In genomic region chr9:127223266-127223665, GRCh38 we compare ENCODE assay signal across 17 cellular contexts. TPM values are rescaled to one million over a fixed set of nuclear protein-coding genes. Genes with fewer than 3 reads are reported as not detected.
DNase-seq lines count a peak whose midpoint lies in the region; ATAC-seq, FAIRE-seq and TF ChIP-seq lines count a peak whose summit lies in the region.
"Had no signal": no experiment of that assay in that cellular context is flagged by ENCODE, and none has a peak within 500 bp of the region (broad histone marks: within the 10 kb centered on the region; RNA-seq: fewer than 3 reads in every experiment).

No MANE protein-coding gene starts in this region.

- H3K4me3 ChIP-seq in HepG2 (replicated peaks in 1 of 3; ENCODE audit: insufficient read depth in 1 of 3, low read depth in 2 of 3, low read length in 3 of 3) (no peak overlapping the region), right lobe of liver (no peak overlapping the region)

- peaks cover 10% of the 10 kb centered on the region for H3K4me1 Mint-ChIP-seq in activated T-helper 17 cell treated with anti-CD3 and anti-CD28 coated beads, Interleukin-2, amount 50 U/mL, for 72 hours
- H3K4me1 Mint-ChIP-seq in naive B cell = peaks cover 35 to 41% (median 40%) of the 10 kb centered on the region in 3 donors
- H3K4me1 Mint-ChIP-seq in activated CD8-positive, alpha-beta T cell treated with anti-CD3 and anti-CD28 coated beads for 36 hours (ENCODE audit: low read depth) = peaks cover 31% of the 10 kb centered on the region

- no peaks in the 10 kb centered on the region for H4K20me1 ChIP-seq in HepG2 (ENCODE audit: insufficient read depth, low read length)

- intact Hi-C loops in HepG2 (cut with micrococcal nuclease; ENCODE audit: unreplicated experiment) (no loop called here), right lobe of liver (cut with DNase I) (no loop called here)
- intact Hi-C loops in activated CD8-positive, alpha-beta T cell treated with anti-CD3 and anti-CD28 coated beads for 36 hours (cut with micrococcal nuclease) = loop anchor here (10.0 kb wide), 1 partner anchor 172 kb away; the partner anchor contains the start of gene SLC2A8

- TF ChIP-seq EP300 in HepG2 (IDR thresholded peaks at IDR 0.05; ENCODE audit: low read depth in 2 of 2, low read length in 2 of 2) (no peak), HepG2 (CRISPR knock-in tag; IDR thresholded peaks at IDR 0.05; ENCODE audit: borderline replicate concordance) (no peak)

- H3K36me3 Mint-ChIP-seq in activated T-helper 17 cell treated with anti-CD3 and anti-CD28 coated beads, Interleukin-2, amount 50 U/mL, for 72 hours (ENCODE audit: low read depth) = peaks cover 6% of the 10 kb centered on the region
- H3K36me3 Mint-ChIP-seq in naive B cell = no peaks in the 10 kb centered on the region
- H3K36me3 Mint-ChIP-seq in activated CD8-positive, alpha-beta T cell treated with anti-CD3 and anti-CD28 coated beads for 36 hours (ENCODE audit: low read depth) = no peaks in the 10 kb centered on the region

- H3K79me2 ChIP-seq in HepG2 (ENCODE audit: insufficient read depth, low read length) = no peaks in the 10 kb centered on the region

- peaks cover 4% of the 10 kb centered on the region for H3K27me3 Mint-ChIP-seq in activated T-helper 17 cell treated with anti-CD3 and anti-CD28 coated beads, Interleukin-2, amount 50 U/mL, for 72 hours
- no peaks in the 10 kb centered on the region for H3K27me3 Mint-ChIP-seq in naive B cell
- peaks cover 15% of the 10 kb centered on the region for H3K27me3 Mint-ChIP-seq in activated CD8-positive, alpha-beta T cell treated with anti-CD3 and anti-CD28 coated beads for 36 hours

- H3K27me3 ChIP-seq in HepG2 (ENCODE audit: control insufficient read depth in 1 of 2, insufficient read depth in 2 of 2, low read length in 2 of 2) (peaks cover 0 to 4% of the 10 kb centered on the region in 2 experiments; a peak in 2 of 5 replicates), right lobe of liver (no peaks in the 10 kb centered on the region)

- no TSS peak for BruUV-seq in HepG2 (replicated peaks; lab: Mats Ljungman, UMichigan)

- H3K9me3 Mint-ChIP-seq in activated T-helper 17 cell treated with anti-CD3 and anti-CD28 coated beads, Interleukin-2, amount 50 U/mL, for 72 hours = no peaks in the 10 kb centered on the region
- H3K9me3 Mint-ChIP-seq in naive B cell = peaks cover 0 to 4% (median 0%) of the 10 kb centered on the region in 7 donors
- H3K9me3 Mint-ChIP-seq in activated CD8-positive, alpha-beta T cell treated with anti-CD3 and anti-CD28 coated beads for 36 hours = no peaks in the 10 kb centered on the region
- H3K9me3 Mint-ChIP-seq: stimulated activated naive CD8-positive, alpha-beta T cell treated with anti-CD3 and anti-CD28 coated beads, Interleukin-15, Interleukin-2, amounts not matched to agents 100 ng/mL and 50 ng/mL, for 24 hours had no signal

- no peak overlapping the region for H3K27ac Mint-ChIP-seq in activated T-helper 17 cell treated with anti-CD3 and anti-CD28 coated beads, Interleukin-2, amount 50 U/mL, for 72 hours
- peak overlapping the region in 3 of 6 donors; percentile 22 to 100 (median 91) for H3K27ac Mint-ChIP-seq in naive B cell
- no peak overlapping the region for H3K27ac Mint-ChIP-seq in activated CD8-positive, alpha-beta T cell treated with anti-CD3 and anti-CD28 coated beads for 36 hours
- H3K27ac Mint-ChIP-seq: stimulated activated naive CD8-positive, alpha-beta T cell treated with anti-CD3 and anti-CD28 coated beads, Interleukin-15, Interleukin-2, amounts not matched to agents 100 ng/mL and 50 ng/mL, for 24 hours had no signal

- WGBS in HepG2 (ENCODE audit: low lambda C conversion rate) = 60% methylated on average over 4 of the region's 4 CpGs
- WGBS in right lobe of liver (ENCODE audit: insufficient coverage, low coverage, low lambda C conversion rate, missing lambda C conversion rate) = 40% methylated on average over 4 of the region's 4 CpGs

- no peak overlapping the region for H2AFZ ChIP-seq in HepG2 (ENCODE audit: low read length)
- H2AFZ ChIP-seq: GM23248 had no signal

- TF ChIP-seq CTCF in HepG2 (CRISPR knock-in tag; IDR thresholded peaks at IDR 0.05) (no peak), right lobe of liver (IDR thresholded peaks at IDR 0.05) (no peak)
- TF ChIP-seq CTCF in activated CD8-positive, alpha-beta T cell treated with anti-CD3 and anti-CD28 coated beads for 36 hours (IDR thresholded peaks at IDR 0.05) = no peak

- POLR2A ChIA-PET in HepG2 (lab: Yijun Ruan, JAX) = interaction anchor here (1.9 to 3.6 kb wide), 4 partner anchors 9 to 173 kb away, joined by 6 to 40 read pairs (median 8); partner anchors contain the start of gene SLC2A8
- POLR2A ChIA-PET in activated CD8-positive, alpha-beta T cell treated with anti-CD3 and anti-CD28 coated beads for 36 hours (lab: Charles Lee) = interaction anchor here (1.1 kb wide), 1 partner anchor 8 kb away, joined by 3 read pairs; no protein-coding TSS in a partner anchor

- H3K9me3 ChIP-seq in HepG2 (ENCODE audit: low read length) (no peaks in the 10 kb centered on the region), right lobe of liver (no peaks in the 10 kb centered on the region)

- H3K4me1 ChIP-seq in HepG2 (ENCODE audit: insufficient read depth, low read length) (peaks cover 27% of the 10 kb centered on the region), right lobe of liver (peaks cover 0 to 4% (median 0%) of the 10 kb centered on the region in 4 donors)

- no peak for ATAC-seq in HepG2
- ATAC-seq in right lobe of liver = no peak
- ATAC-seq in activated T-helper 17 cell treated with anti-CD3 and anti-CD28 coated beads, Interleukin-2, amount 50 U/mL, for 72 hours (replicated peaks) = no peak
- ATAC-seq in naive B cell (ENCODE audit: low read depth in 2 of 2) = no peak
- ATAC-seq in HG03432 (IDR thresholded peaks at IDR 0.05; ENCODE audit: unreplicated experiment) = no peak
- no peak for ATAC-seq in SK-N-SH treated with all-trans-retinoic acid at 6 μM for 48 hours
- no peak for ATAC-seq in activated CD8-positive, alpha-beta T cell treated with anti-CD3 and anti-CD28 coated beads for 36 hours

- H3K27ac ChIP-seq in HepG2 (ENCODE audit: extremely low read length, insufficient read depth, low read length) (no peak overlapping the region), right lobe of liver (no peak overlapping the region)
- H3K27ac ChIP-seq: GM23248 had no signal

- H3K4me2 ChIP-seq in HepG2 (ENCODE audit: low read depth, low read length) = 0 out of 2 replicates have a peak overlapping the region, but pooled peaks have one; percentile 97

- no peak overlapping the region for H3K9ac ChIP-seq in HepG2 (ENCODE audit: insufficient read depth, low read depth, low read length)
- H3K9ac ChIP-seq: GM23248 had no signal

- no peak for TF ChIP-seq POLR2A in HepG2 (IDR thresholded peaks at IDR 0.05; ENCODE audit: insufficient read depth in 1 of 2, low read depth in 2 of 2, low read length in 2 of 2)
- TF ChIP-seq POLR2A in right lobe of liver (IDR thresholded peaks at IDR 0.05) = no peak

- in situ Hi-C loops in HepG2 (cut with HindIII; ENCODE audit: extremely low pct_ligation_motif_present, low pct_unique_long_range_greater_than_20kb) = no loop called here

- FAIRE-seq in HepG2 (lab: Jason Lieb, UNC) = no peak

- no peak for DNase-seq in HepG2 (ENCODE audit: low spot score)
- no peak for DNase-seq in right lobe of liver
- DNase-seq in naive B cell = no peak
- DNase-seq in HuH-7.5 (ENCODE audit: low spot score) = no peak
- DNase-seq in activated CD8-positive, alpha-beta T cell treated with anti-CD3 and anti-CD28 coated beads for 36 hours = no peak
- DNase-seq: activated CD4-positive, alpha-beta T cell treated with anti-CD3 and anti-CD28 coated beads for 48 hours; activated T-cell treated with anti-CD3 and anti-CD28 coated beads, Interleukin-2, amount 50 U/mL, for 1 hour; cerebellar nuclear complex; GM23248; NCI-H1105; NCI-H226; SHP77 treated with DMSO at 0.1 percent for 48 hours; T1000 had no signal

- peak overlapping the region; percentile 77 for H3K4me3 Mint-ChIP-seq in activated T-helper 17 cell treated with anti-CD3 and anti-CD28 coated beads, Interleukin-2, amount 50 U/mL, for 72 hours
- H3K4me3 Mint-ChIP-seq in naive B cell = peak overlapping the region; percentile 1 to 96 (median 57)
- H3K4me3 Mint-ChIP-seq in activated CD8-positive, alpha-beta T cell treated with anti-CD3 and anti-CD28 coated beads for 36 hours = no peak overlapping the region

- CTCF ChIA-PET in HepG2 (lab: Yijun Ruan, JAX; ENCODE audit: low intra/inter-chr PET ratio, low total read pairs) = no interaction called here
- CTCF ChIA-PET in activated CD8-positive, alpha-beta T cell treated with anti-CD3 and anti-CD28 coated beads for 36 hours (lab: Charles Lee) = interaction anchor here (2.7 kb wide), 1 partner anchor 9 kb away, joined by 13 read pairs; no protein-coding TSS in a partner anchor

- TF ChIP-seq RAD21 in HepG2 (CRISPR knock-in tag; IDR thresholded peaks at IDR 0.05) = no peak

- H3K36me3 ChIP-seq in HepG2 (replicated peaks in 1 of 2; ENCODE audit: control insufficient read depth in 1 of 2, insufficient read depth in 2 of 2, low read length in 2 of 2) (no peaks in the 10 kb centered on the region), right lobe of liver (no peaks in the 10 kb centered on the region)

RNA-seq across cellular contexts. Expression of gene GARNL3, which starts 41.3 kb away (rescaled TPM):
- total RNA-seq in HepG2 (2016; rRNA removed; fragmentation: Illumina TruSeq; extraction: Trizol) (6.0 and 11.0 TPM in 2 replicates), right lobe of liver (1 to 10 TPM; 4.4 to 9.7 (median 6.1) TPM)
- 5.0 and 6.1 TPM in 2 replicates for total RNA-seq in HepG2 (2016; cell fraction: cytosol; rRNA removed; fragmentation: Illumina TruSeq; extraction: Trizol; ENCODE audit: low read depth)
- total RNA-seq in HepG2 (2016; cell fraction: insoluble cytoplasmic fraction; rRNA removed; fragmentation: Illumina TruSeq; extraction: Trizol) = 4.9 and 8.3 TPM in 2 replicates
- 4.0 and 4.8 TPM in 2 replicates for total RNA-seq in HepG2 (2016; cell fraction: membrane; rRNA removed; fragmentation: Illumina TruSeq; extraction: Trizol)
- 23.2 and 25.8 TPM in 2 replicates for total RNA-seq in HepG2 (2016; cell fraction: nucleus; rRNA removed; fragmentation: Illumina TruSeq; extraction: Trizol)
- polyA plus RNA-seq in HepG2 (2011; rRNA removed) (3.9 and 6.7 TPM in 2 replicates), naive B cell (ENCODE audit: low read depth in 6 of 6) (1 to 10 TPM in 2 of 6 donors, under 1 TPM in 2, not detected in 2; 0.71 to 3.1 (median 1.1) TPM)
- 2.0 and 3.1 TPM in 2 replicates for polyA plus RNA-seq in HepG2 (2011; cell fraction: cytosol; rRNA removed)
- polyA plus RNA-seq in HepG2 (2011; cell fraction: nucleus; rRNA removed) = 30.0 and 33.5 TPM in 2 replicates
- 7.4 and 7.5 TPM in 2 replicates for polyA plus RNA-seq in HepG2 (2012)
- polyA plus RNA-seq in HepG2 (2016; cell fraction: cytosol; fragmentation: Illumina TruSeq; extraction: Trizol; ENCODE audit: low read depth) = 1.2 and 1.5 TPM in 2 replicates
- polyA plus RNA-seq in HepG2 (2016; cell fraction: insoluble cytoplasmic fraction; fragmentation: Illumina TruSeq; extraction: Trizol; ENCODE audit: low read depth) = 2.9 and 4.3 TPM in 2 replicates
- 2.1 and 2.2 TPM in 2 replicates for polyA plus RNA-seq in HepG2 (2016; cell fraction: membrane; fragmentation: Illumina TruSeq; extraction: Trizol; ENCODE audit: low read depth)
- polyA plus RNA-seq in HepG2 (2016; cell fraction: nucleus; fragmentation: Illumina TruSeq; extraction: Trizol; ENCODE audit: insufficient read depth, low read depth) = 20.4 and 21.1 TPM in 2 replicates
- polyA minus RNA-seq in HepG2 (2011; rRNA and poly(A)+ RNA removed; ENCODE audit: low replicate concordance) = 4.7 and 5.2 TPM in 2 replicates
- 3.6 and 7.7 TPM in 2 replicates for polyA minus RNA-seq in HepG2 (2011; cell fraction: cytosol; rRNA and poly(A)+ RNA removed)
- 29.7 and 53.3 TPM in 2 replicates for polyA minus RNA-seq in HepG2 (2011; cell fraction: nucleus; rRNA and poly(A)+ RNA removed)
- 1 to 10 TPM; 2.8 to 5.1 TPM for total RNA-seq in activated T-helper 17 cell treated with anti-CD3 and anti-CD28 coated beads, Interleukin-2, amount 50 U/mL, for 72 hours
- 1 to 10 TPM; 3.8 to 4.2 TPM for total RNA-seq in activated CD8-positive, alpha-beta T cell treated with anti-CD3 and anti-CD28 coated beads for 36 hours
